8 cellular contexts compared by ENCODE assay signal in genomic region chr21:29849735-29850176, GRCh38.
DNase-seq lines count a peak whose midpoint lies in the region; ATAC-seq and TF ChIP-seq lines count a peak whose summit lies in the region.

No MANE protein-coding gene starts in this region.

- no peaks in the 10 kb centered on the region for H4K20me1 ChIP-seq in DOHH2 (ENCODE audit: control insufficient read depth, insufficient read depth, low read depth, low read length)

- TF ChIP-seq CTCF in DOHH2 (IDR thresholded peaks at IDR 0.05; ENCODE audit: low read depth, low read length, poor library complexity, severe bottlenecking) (peak; percentile 78), nephron progenitor cell (IDR thresholded peaks at IDR 0.05) (peak; percentile 73), transverse colon (IDR thresholded peaks at IDR 0.05) (peak; percentile 53 to 73 (median 61))

- peak; percentile 49 for DNase-seq in HPDE6-E6E7 (ENCODE audit: extremely low spot score)
- DNase-seq in NOMO-1 (lab: John Stamatoyannopoulos, UW; ENCODE audit: unreplicated experiment in 2 of 2) = peak; percentile 40 to 63
- peak; percentile 17 for DNase-seq in activated CD8-positive, alpha-beta memory T cell treated with anti-CD3 and anti-CD28 coated beads, Interleukin-2, amount 50 U/mL, for 4 hours
- DNase-seq in fibroblast of gingiva (ENCODE audit: low read depth) = peak; percentile 48
- DNase-seq in nephron progenitor cell = peak; percentile 52
- peak; percentile 22 for DNase-seq in transverse colon

- 39 to 49% methylated on average over 4 to 6 of the region's 6 CpGs for WGBS in transverse colon (ENCODE audit: low coverage in 1 of 2), 2 donors

- H3F3A ChIP-seq in DOHH2 (ENCODE audit: control insufficient read depth, insufficient read depth) = no peaks in the 10 kb centered on the region

- H3K27ac ChIP-seq in DOHH2 (ENCODE audit: low read depth, low read length) (no peak overlapping the region), transverse colon (no peak overlapping the region)

- H3K4me3 Mint-ChIP-seq in nephron progenitor cell = no peak overlapping the region

- peaks cover 21% of the 10 kb centered on the region for H3K4me1 Mint-ChIP-seq in nephron progenitor cell

- in situ Hi-C loops in transverse colon (cut with MboI; ENCODE audit: low pct_ligation_motif_present in 1 of 4, low pct_unique_long_range_greater_than_20kb in 1 of 4, low sequenced_read_pairs in 3 of 4) = loop anchor here (10.0 to 25.0 kb wide), 4 partner anchors 362 to 737 kb away; no protein-coding TSS in a partner anchor

- intact Hi-C loops in transverse colon (cut with DNase I; ENCODE audit: low total_unique reads) = no loop called here

- H3K4me1 ChIP-seq in DOHH2 (ENCODE audit: control insufficient read depth, low read length) = peaks cover 5% of the 10 kb centered on the region
- no peaks in the 10 kb centered on the region for H3K4me1 ChIP-seq in transverse colon

- H3K27ac Mint-ChIP-seq in nephron progenitor cell = no peak overlapping the region

- no peak overlapping the region for H3K4me2 ChIP-seq in DOHH2 (ENCODE audit: low read length)

- H3K27me3 ChIP-seq in DOHH2 (ENCODE audit: control insufficient read depth, low read length) = no peaks in the 10 kb centered on the region
- H3K27me3 ChIP-seq in transverse colon = no peaks in the 10 kb centered on the region

- TF ChIP-seq EP300 in transverse colon (IDR thresholded peaks at IDR 0.05; ENCODE audit: low read depth) = no peak

- H3K9me2 ChIP-seq in DOHH2 (replicated peaks; ENCODE audit: control insufficient read depth, low read length) = no peaks in the 10 kb centered on the region

- ATAC-seq in GM21515 (IDR thresholded peaks at IDR 0.05; ENCODE audit: unreplicated experiment) = peak; percentile 99

- H3K36me3 Mint-ChIP-seq in nephron progenitor cell (ENCODE audit: low read depth) = no peaks in the 10 kb centered on the region

- H3K36me3 ChIP-seq in DOHH2 (ENCODE audit: control insufficient read depth, low read length) (no peaks in the 10 kb centered on the region), transverse colon (no peaks in the 10 kb centered on the region)

- no peaks in the 10 kb centered on the region for H3K27me3 Mint-ChIP-seq in nephron progenitor cell (ENCODE audit: low read depth, poor library complexity)

- no peaks in the 10 kb centered on the region for H3K9me3 Mint-ChIP-seq in nephron progenitor cell

- H3K9me3 ChIP-seq in DOHH2 (ENCODE audit: control insufficient read depth, insufficient read depth, low read length) (no peaks in the 10 kb centered on the region), transverse colon (no peaks in the 10 kb centered on the region)

- no peaks in the 10 kb centered on the region for H3K79me2 ChIP-seq in DOHH2 (ENCODE audit: control insufficient read depth, low read length)

- H3K4me3 ChIP-seq in DOHH2 (ENCODE audit: low read length) = no peak overlapping the region
- H3K4me3 ChIP-seq in transverse colon = no peak overlapping the region

- TF ChIP-seq POLR2A in transverse colon (IDR thresholded peaks at IDR 0.05) = no peak
